In genomic region chr4:1229117-1229849, GRCh38 we compare ENCODE assay signal across 1 cellular context.
TF ChIP-seq lines count a peak whose summit lies in the region.

No MANE protein-coding gene starts in this region.

TF ChIP-seq in SK-N-SH, 30 proteins besides CTCF, POLR2A, EP300 and RAD21:
- no peak for TF ChIP-seq MAX (IDR thresholded peaks at IDR 0.05; ENCODE audit: low read depth)
- TF ChIP-seq SMC3 (IDR thresholded peaks at IDR 0.05; ENCODE audit: low read depth, low read length) = no peak
- TF ChIP-seq, protein P1, sequence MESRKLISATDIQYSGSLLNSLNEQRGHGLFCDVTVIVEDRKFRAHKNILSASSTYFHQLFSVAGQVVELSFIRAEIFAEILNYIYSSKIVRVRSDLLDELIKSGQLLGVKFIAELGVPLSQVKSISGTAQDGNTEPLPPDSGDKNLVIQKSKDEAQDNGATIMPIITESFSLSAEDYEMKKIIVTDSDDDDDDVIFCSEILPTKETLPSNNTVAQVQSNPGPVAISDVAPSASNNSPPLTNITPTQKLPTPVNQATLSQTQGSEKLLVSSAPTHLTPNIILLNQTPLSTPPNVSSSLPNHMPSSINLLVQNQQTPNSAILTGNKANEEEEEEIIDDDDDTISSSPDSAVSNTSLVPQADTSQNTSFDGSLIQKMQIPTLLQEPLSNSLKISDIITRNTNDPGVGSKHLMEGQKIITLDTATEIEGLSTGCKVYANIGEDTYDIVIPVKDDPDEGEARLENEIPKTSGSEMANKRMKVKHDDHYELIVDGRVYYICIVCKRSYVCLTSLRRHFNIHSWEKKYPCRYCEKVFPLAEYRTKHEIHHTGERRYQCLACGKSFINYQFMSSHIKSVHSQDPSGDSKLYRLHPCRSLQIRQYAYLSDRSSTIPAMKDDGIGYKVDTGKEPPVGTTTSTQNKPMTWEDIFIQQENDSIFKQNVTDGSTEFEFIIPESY (IDR thresholded peaks at IDR 0.05; ENCODE audit: borderline replicate concordance, low read depth) = no peak
- no peak for TF ChIP-seq NRF1 (IDR thresholded peaks at IDR 0.05; ENCODE audit: low read depth, low read length)
- TF ChIP-seq POLR2AphosphoS5 (IDR thresholded peaks at IDR 0.05; ENCODE audit: low read depth, low read length) = no peak
- TF ChIP-seq, protein P2, sequence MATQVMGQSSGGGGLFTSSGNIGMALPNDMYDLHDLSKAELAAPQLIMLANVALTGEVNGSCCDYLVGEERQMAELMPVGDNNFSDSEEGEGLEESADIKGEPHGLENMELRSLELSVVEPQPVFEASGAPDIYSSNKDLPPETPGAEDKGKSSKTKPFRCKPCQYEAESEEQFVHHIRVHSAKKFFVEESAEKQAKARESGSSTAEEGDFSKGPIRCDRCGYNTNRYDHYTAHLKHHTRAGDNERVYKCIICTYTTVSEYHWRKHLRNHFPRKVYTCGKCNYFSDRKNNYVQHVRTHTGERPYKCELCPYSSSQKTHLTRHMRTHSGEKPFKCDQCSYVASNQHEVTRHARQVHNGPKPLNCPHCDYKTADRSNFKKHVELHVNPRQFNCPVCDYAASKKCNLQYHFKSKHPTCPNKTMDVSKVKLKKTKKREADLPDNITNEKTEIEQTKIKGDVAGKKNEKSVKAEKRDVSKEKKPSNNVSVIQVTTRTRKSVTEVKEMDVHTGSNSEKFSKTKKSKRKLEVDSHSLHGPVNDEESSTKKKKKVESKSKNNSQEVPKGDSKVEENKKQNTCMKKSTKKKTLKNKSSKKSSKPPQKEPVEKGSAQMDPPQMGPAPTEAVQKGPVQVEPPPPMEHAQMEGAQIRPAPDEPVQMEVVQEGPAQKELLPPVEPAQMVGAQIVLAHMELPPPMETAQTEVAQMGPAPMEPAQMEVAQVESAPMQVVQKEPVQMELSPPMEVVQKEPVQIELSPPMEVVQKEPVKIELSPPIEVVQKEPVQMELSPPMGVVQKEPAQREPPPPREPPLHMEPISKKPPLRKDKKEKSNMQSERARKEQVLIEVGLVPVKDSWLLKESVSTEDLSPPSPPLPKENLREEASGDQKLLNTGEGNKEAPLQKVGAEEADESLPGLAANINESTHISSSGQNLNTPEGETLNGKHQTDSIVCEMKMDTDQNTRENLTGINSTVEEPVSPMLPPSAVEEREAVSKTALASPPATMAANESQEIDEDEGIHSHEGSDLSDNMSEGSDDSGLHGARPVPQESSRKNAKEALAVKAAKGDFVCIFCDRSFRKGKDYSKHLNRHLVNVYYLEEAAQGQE (IDR thresholded peaks at IDR 0.05; ENCODE audit: low read depth, low read length) = no peak
- no peak for TF ChIP-seq GATA2 (CRISPR knock-in tag; IDR thresholded peaks at IDR 0.05)
- TF ChIP-seq FOXJ3 (CRISPR knock-in tag; IDR thresholded peaks at IDR 0.05) = no peak
- no peak for TF ChIP-seq FOSL2 (IDR thresholded peaks at IDR 0.05; ENCODE audit: borderline replicate concordance, low read depth)
- TF ChIP-seq CHD2 (IDR thresholded peaks at IDR 0.05; ENCODE audit: low read length, partially characterized antibody) = no peak
- no peak for TF ChIP-seq SIN3A (IDR thresholded peaks at IDR 0.05; ENCODE audit: borderline replicate concordance, low read depth, low read length)
- no peak for TF ChIP-seq RXRA (IDR thresholded peaks at IDR 0.05; ENCODE audit: borderline replicate concordance, low read depth)
- TF ChIP-seq, protein P3, sequence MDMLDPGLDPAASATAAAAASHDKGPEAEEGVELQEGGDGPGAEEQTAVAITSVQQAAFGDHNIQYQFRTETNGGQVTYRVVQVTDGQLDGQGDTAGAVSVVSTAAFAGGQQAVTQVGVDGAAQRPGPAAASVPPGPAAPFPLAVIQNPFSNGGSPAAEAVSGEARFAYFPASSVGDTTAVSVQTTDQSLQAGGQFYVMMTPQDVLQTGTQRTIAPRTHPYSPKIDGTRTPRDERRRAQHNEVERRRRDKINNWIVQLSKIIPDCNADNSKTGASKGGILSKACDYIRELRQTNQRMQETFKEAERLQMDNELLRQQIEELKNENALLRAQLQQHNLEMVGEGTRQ (IDR thresholded peaks at IDR 0.05; ENCODE audit: borderline replicate concordance, low read depth, low read length) = no peak
- no peak for TF ChIP-seq ELF1 (IDR thresholded peaks at IDR 0.05)
- TF ChIP-seq TAF1 (IDR thresholded peaks at IDR 0.05; ENCODE audit: borderline replicate concordance, low read depth, low read length) = no peak
- TF ChIP-seq TCF12 (IDR thresholded peaks at IDR 0.05) = no peak
- TF ChIP-seq MXI1 (IDR thresholded peaks at IDR 0.05; ENCODE audit: low read depth, low read length) = no peak
- TF ChIP-seq, protein P4, sequence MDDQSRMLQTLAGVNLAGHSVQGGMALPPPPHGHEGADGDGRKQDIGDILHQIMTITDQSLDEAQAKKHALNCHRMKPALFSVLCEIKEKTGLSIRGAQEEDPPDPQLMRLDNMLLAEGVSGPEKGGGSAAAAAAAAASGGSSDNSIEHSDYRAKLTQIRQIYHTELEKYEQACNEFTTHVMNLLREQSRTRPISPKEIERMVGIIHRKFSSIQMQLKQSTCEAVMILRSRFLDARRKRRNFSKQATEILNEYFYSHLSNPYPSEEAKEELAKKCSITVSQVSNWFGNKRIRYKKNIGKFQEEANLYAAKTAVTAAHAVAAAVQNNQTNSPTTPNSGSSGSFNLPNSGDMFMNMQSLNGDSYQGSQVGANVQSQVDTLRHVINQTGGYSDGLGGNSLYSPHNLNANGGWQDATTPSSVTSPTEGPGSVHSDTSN (IDR thresholded peaks at IDR 0.05) = no peak
- no peak for TF ChIP-seq YY1 (IDR thresholded peaks at IDR 0.05; ENCODE audit: low read depth)
- TF ChIP-seq USF1 (IDR thresholded peaks at IDR 0.05; ENCODE audit: borderline replicate concordance, low read depth) = no peak
